ENCODE assay signal across 1 cellular context in the genomic region with DNA sequence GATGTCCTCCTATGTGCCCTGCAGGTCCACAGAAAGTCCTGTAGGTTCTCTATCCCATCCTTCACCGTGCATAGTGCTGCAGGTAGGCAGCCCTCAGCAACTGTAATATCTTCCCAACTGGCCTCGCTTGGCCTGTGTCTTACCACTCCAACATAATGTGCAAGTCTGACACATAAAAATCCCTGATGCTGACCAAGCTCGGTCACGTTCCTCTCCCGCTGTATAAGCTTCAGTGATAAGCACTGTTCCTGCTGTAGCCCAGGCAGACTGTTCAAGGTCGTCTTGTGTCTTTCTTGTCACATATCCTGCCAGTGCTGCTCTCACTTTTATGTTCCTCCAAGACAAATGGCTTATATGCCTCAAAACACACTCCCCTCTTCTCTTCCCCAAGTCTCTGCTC.
TF ChIP-seq lines count a peak whose summit lies in the region.

No MANE protein-coding gene starts in this region.

TF ChIP-seq in endothelial cell of umbilical vein, 7 proteins besides CTCF, POLR2A, EP300 and RAD21:
- TF ChIP-seq JUN (IDR thresholded peaks at IDR 0.05; ENCODE audit: borderline replicate concordance, insufficient read depth, insufficient read length, low read depth) (no peak), MYC (IDR thresholded peaks at IDR 0.05; ENCODE audit: low read depth, low read length) (no peak), FOS (IDR thresholded peaks at IDR 0.05; ENCODE audit: borderline replicate concordance, insufficient read depth, low read length) (no peak), EZH2 (IDR thresholded peaks at IDR 0.05; ENCODE audit: borderline replicate concordance, low read depth, low read length, severe bottlenecking) (no peak), POLR2AphosphoS5 (IDR thresholded peaks at IDR 0.05; ENCODE audit: insufficient read depth, low read depth, low read length) (no peak), MAX (IDR thresholded peaks at IDR 0.05; ENCODE audit: insufficient read depth, insufficient read length) (no peak), GATA2 (IDR thresholded peaks at IDR 0.05; ENCODE audit: insufficient read depth, insufficient read length, low read depth, low read length) (no peak)
